In the genomic region with DNA sequence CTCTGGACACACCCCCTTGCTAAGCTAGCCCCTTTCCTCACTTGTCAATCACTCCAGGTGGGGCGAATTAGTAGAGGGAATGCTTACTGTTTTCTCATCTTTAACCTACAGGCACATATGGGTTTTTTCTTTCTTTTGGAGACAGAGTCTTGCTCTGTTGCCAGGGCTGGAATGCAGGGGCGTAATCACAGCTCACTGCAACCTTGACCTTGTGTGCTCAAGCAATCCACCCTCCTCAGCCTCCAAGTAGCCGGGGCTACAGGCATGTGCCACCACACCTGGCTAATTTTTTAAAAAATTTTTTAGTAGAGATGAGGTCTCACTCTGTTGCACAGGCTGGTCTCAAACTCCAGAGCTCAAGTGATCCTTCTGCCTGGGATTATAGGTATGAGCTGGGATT, we compare ENCODE assay signal across 16 cellular contexts. TPM values are rescaled to one million over a fixed set of nuclear protein-coding genes. Genes with fewer than 3 reads are reported as not detected.
A peak's percentile ranks its signal among the peaks of the same experiment; 100 is the strongest.
DNase-seq lines count a peak whose midpoint lies in the region; ATAC-seq and TF ChIP-seq lines count a peak whose summit lies in the region.
"Had no signal": no experiment of that assay in that cellular context is flagged by ENCODE, and none has a peak within 500 bp of the region (broad histone marks: within the 10 kb centered on the region; RNA-seq: fewer than 3 reads in every experiment).

No MANE protein-coding gene starts in this region.

- peak; percentile 34 for ATAC-seq in WTC11
- ATAC-seq in HG02870 (IDR thresholded peaks at IDR 0.05; ENCODE audit: unreplicated experiment): no peak
- no peak for ATAC-seq in stimulated activated naive CD8-positive, alpha-beta T cell treated with anti-CD3 and anti-CD28 coated beads, Interleukin-15, amount 100 ng/mL, for 72 hours

- no peak overlapping the region for H3K23ac ChIP-seq in trophoblast cell (ENCODE audit: low read length)

- H3K36me3 ChIP-seq in trophoblast cell (ENCODE audit: control insufficient read depth in 1 of 2, insufficient read depth in 2 of 2, low read length in 2 of 2): no peaks in the 10 kb centered on the region
- H3K36me3 ChIP-seq: HAP-1 had no signal

- no peaks in the 10 kb centered on the region for H3K79me2 ChIP-seq in trophoblast cell (ENCODE audit: control insufficient read depth, insufficient read depth, low read length, poor library complexity)

- H3K14ac ChIP-seq in trophoblast cell (ENCODE audit: low read length): no peak overlapping the region

- H4K12ac ChIP-seq in trophoblast cell (ENCODE audit: low read depth, low read length): no peak overlapping the region

- H4K91ac ChIP-seq in trophoblast cell (ENCODE audit: low read depth, low read length): no peak overlapping the region

- no peaks in the 10 kb centered on the region for H3K9me3 Mint-ChIP-seq in WTC11
- H3K9me3 Mint-ChIP-seq in activated CD4-positive, alpha-beta memory T cell treated with anti-CD3 and anti-CD28 coated beads for 36 hours: no peaks in the 10 kb centered on the region
- no peaks in the 10 kb centered on the region for H3K9me3 Mint-ChIP-seq in stimulated activated naive CD8-positive, alpha-beta T cell treated with anti-CD3 and anti-CD28 coated beads, Interleukin-15, amount 100 ng/mL, for 72 hours
- H3K9me3 Mint-ChIP-seq: CD4-positive, alpha-beta memory T cell had no signal

- TF ChIP-seq CTCF in WTC11 (IDR thresholded peaks at IDR 0.05): no peak

- H3K4me3 Mint-ChIP-seq in WTC11: no peak overlapping the region
- H3K4me3 Mint-ChIP-seq in activated CD4-positive, alpha-beta memory T cell treated with anti-CD3 and anti-CD28 coated beads for 36 hours: no peak overlapping the region
- H3K4me3 Mint-ChIP-seq in stimulated activated naive CD8-positive, alpha-beta T cell treated with anti-CD3 and anti-CD28 coated beads, Interleukin-15, amount 100 ng/mL, for 72 hours: no peak overlapping the region
- H3K4me3 Mint-ChIP-seq: CD4-positive, alpha-beta memory T cell had no signal

- H3K27me3 Mint-ChIP-seq in WTC11 (ENCODE audit: low read depth): no peaks in the 10 kb centered on the region
- H3K27me3 Mint-ChIP-seq in activated CD4-positive, alpha-beta memory T cell treated with anti-CD3 and anti-CD28 coated beads for 36 hours: no peaks in the 10 kb centered on the region
- no peaks in the 10 kb centered on the region for H3K27me3 Mint-ChIP-seq in stimulated activated naive CD8-positive, alpha-beta T cell treated with anti-CD3 and anti-CD28 coated beads, Interleukin-15, amount 100 ng/mL, for 72 hours
- H3K27me3 Mint-ChIP-seq: CD4-positive, alpha-beta memory T cell had no signal

- no CpG with 5 or more reads among the region's 3 CpGs for WGBS in trophoblast cell (ENCODE audit: extremely low coverage, insufficient coverage, insufficient read length)

- H3K27ac Mint-ChIP-seq in WTC11: peak overlapping the region; percentile 92; the same call in 1 of the 2 replicates
- no peak overlapping the region for H3K27ac Mint-ChIP-seq in activated CD4-positive, alpha-beta memory T cell treated with anti-CD3 and anti-CD28 coated beads for 36 hours
- H3K27ac Mint-ChIP-seq in stimulated activated naive CD8-positive, alpha-beta T cell treated with anti-CD3 and anti-CD28 coated beads, Interleukin-15, amount 100 ng/mL, for 72 hours: no peak overlapping the region

- no peaks in the 10 kb centered on the region for H3K4me1 ChIP-seq in trophoblast cell (ENCODE audit: control insufficient read depth in 1 of 2, insufficient read depth in 2 of 2, low read length in 2 of 2)
- H3K4me1 ChIP-seq: HAP-1 had no signal

- H3K4me3 ChIP-seq in trophoblast cell (ENCODE audit: low read depth, low read length): no peak overlapping the region
- H3K4me3 ChIP-seq: HAP-1 had no signal

- H3K27me3 ChIP-seq in trophoblast cell (ENCODE audit: insufficient read depth, low read length): no peaks in the 10 kb centered on the region

- H3K4me2 ChIP-seq in trophoblast cell (ENCODE audit: low read length): no peak overlapping the region

- no peak for DNase-seq in WTC11 (ENCODE audit: low spot score)
- DNase-seq in iPS-NIHi11 (ENCODE audit: low spot score): peak; percentile 26
- DNase-seq in trophoblast cell: no peak
- no peak for DNase-seq in activated CD4-positive, alpha-beta memory T cell treated with anti-CD3 and anti-CD28 coated beads for 36 hours
- no peak for DNase-seq in dermis blood vessel endothelial cell
- no peak for DNase-seq in stimulated activated naive CD8-positive, alpha-beta T cell treated with anti-CD3 and anti-CD28 coated beads, Interleukin-15, amount 100 ng/mL, for 72 hours
- DNase-seq: ACHN; CD4-positive, alpha-beta memory T cell; DMS153; DMS79; GDM1; GOT3; KG1 had no signal

- H3K4ac ChIP-seq in trophoblast cell (ENCODE audit: low read depth, low read length): no peak overlapping the region

- POLR2A ChIA-PET in WTC11 (lab: Charles Lee): no interaction called here
- POLR2A ChIA-PET in activated CD4-positive, alpha-beta memory T cell treated with anti-CD3 and anti-CD28 coated beads for 36 hours (lab: Charles Lee): interaction anchor here (0.6 kb wide), 1 partner anchor 23 kb away, joined by 3 read pairs; no protein-coding TSS in a partner anchor

- H2BK5ac ChIP-seq in trophoblast cell (ENCODE audit: low read depth, low read length, poor library complexity): no peak overlapping the region

- peak overlapping the region; percentile 46 for H3K9ac ChIP-seq in trophoblast cell (ENCODE audit: low read length)

- H2BK12ac ChIP-seq in trophoblast cell (ENCODE audit: low read length): no peak overlapping the region

- H3K79me1 ChIP-seq in trophoblast cell (ENCODE audit: low read length): no peaks in the 10 kb centered on the region

- H3K18ac ChIP-seq in trophoblast cell (ENCODE audit: low read length): no peak overlapping the region

- H2AFZ ChIP-seq in trophoblast cell (ENCODE audit: insufficient read depth, low read length, poor library complexity): no peak overlapping the region

- CTCF ChIA-PET in WTC11 (lab: Charles Lee): interaction anchor here (0.7 to 2.7 kb wide), 6 partner anchors 14 to 92 kb away, joined by 3 to 24 read pairs (median 4); no protein-coding TSS in a partner anchor
- CTCF ChIA-PET in activated CD4-positive, alpha-beta memory T cell treated with anti-CD3 and anti-CD28 coated beads for 36 hours (lab: Charles Lee): interaction anchor here (1.1 to 1.5 kb wide), 2 partner anchors 26 to 217 kb away, joined by 4 read pairs; partner anchors contain the start of gene PSMD11

- no peak overlapping the region for H3K27ac ChIP-seq in trophoblast cell (ENCODE audit: low read depth, low read length)
- H3K27ac ChIP-seq: C4-2B had no signal

- H2BK120ac ChIP-seq in trophoblast cell (ENCODE audit: insufficient read depth, low read length, poor library complexity): no peak overlapping the region

- H3K36me3 Mint-ChIP-seq in WTC11: no peaks in the 10 kb centered on the region
- H3K36me3 Mint-ChIP-seq in activated CD4-positive, alpha-beta memory T cell treated with anti-CD3 and anti-CD28 coated beads for 36 hours: peaks cover 11% of the 10 kb centered on the region

- intact Hi-C loops in activated CD4-positive, alpha-beta memory T cell treated with anti-CD3 and anti-CD28 coated beads for 36 hours (cut with micrococcal nuclease): loop anchor here (10.0 kb wide), 1 partner anchor 82 kb away; the partner anchor contains the start of gene RHOT1

- H3K4me1 Mint-ChIP-seq in WTC11: peaks cover 31% of the 10 kb centered on the region
- peaks cover 4% of the 10 kb centered on the region for H3K4me1 Mint-ChIP-seq in activated CD4-positive, alpha-beta memory T cell treated with anti-CD3 and anti-CD28 coated beads for 36 hours (ENCODE audit: low read depth)
- H3K4me1 Mint-ChIP-seq in stimulated activated naive CD8-positive, alpha-beta T cell treated with anti-CD3 and anti-CD28 coated beads, Interleukin-15, amount 100 ng/mL, for 72 hours: peaks cover 19% of the 10 kb centered on the region

- H3K9me3 ChIP-seq in trophoblast cell (ENCODE audit: insufficient read depth, low read depth, low read length): no peaks in the 10 kb centered on the region
- H3K9me3 ChIP-seq: HAP-1 had no signal

- H2AK5ac ChIP-seq in trophoblast cell (ENCODE audit: low read length): no peak overlapping the region

- H4K8ac ChIP-seq in trophoblast cell (ENCODE audit: low read depth, low read length): no peak overlapping the region

TF ChIP-seq in WTC11, 78 proteins besides CTCF, POLR2A, EP300 and RAD21 (continues in another document):
- no peak for TF ChIP-seq ZNF532 (CRISPR knock-in tag; IDR thresholded peaks at IDR 0.05; ENCODE audit: borderline replicate concordance)

RNA-seq across cellular contexts. Expression of gene RHBDL3, which starts 38.8 kb away (rescaled TPM):
- total RNA-seq in WTC11 (2021) (11.3 to 13.2 TPM (median 11.6 TPM) in 3 replicates), dermis blood vessel endothelial cell (0.05 TPM in 1 of 2 replicates, not detected in the other)
- polyA plus RNA-seq in trophoblast cell (2013): 0.07 and 0.15 TPM in 2 replicates
- under 1 TPM in 1 of 2 experiments, not detected in 1; 0.17 TPM for total RNA-seq in activated CD4-positive, alpha-beta memory T cell treated with anti-CD3 and anti-CD28 coated beads for 36 hours
- total RNA-seq: CD4-positive, alpha-beta memory T cell had no signal
- polyA plus RNA-seq: CD4-positive, alpha-beta memory T cell had no signal

Comparison
In these comparisons a context has a peak if more than half of its experiments do, and no peak if none do; other contexts are left out.
1. RNA of gene RHBDL3, which starts 38.8 kb away (total RNA-seq): 11.3 to 13.2 TPM in WTC11; 0.17 TPM in activated CD4-positive, alpha-beta memory T cell treated with anti-CD3 and anti-CD28 coated beads for 36 hours and 0.05 TPM in dermis blood vessel endothelial cell; every median in the first group is over 10 times any median in the second.